11 cellular contexts compared by ENCODE assay signal in genomic region chr17:58308173-58308984, GRCh38. TPM values are rescaled to one million over a fixed set of nuclear protein-coding genes. Genes with fewer than 3 reads are reported as not detected.
DNase-seq lines count a peak whose midpoint lies in the region; ATAC-seq and TF ChIP-seq lines count a peak whose summit lies in the region.
"Had no signal": no experiment of that assay in that cellular context is flagged by ENCODE, and none has a peak within 500 bp of the region (broad histone marks: within the 10 kb centered on the region; RNA-seq: fewer than 3 reads in every experiment).

No MANE protein-coding gene starts in this region.

- no peak overlapping the region for H3K27ac ChIP-seq in left lung

- peaks cover 0 to 10% of the 10 kb centered on the region in 2 donors for H3K4me1 ChIP-seq in left lung

- H3K36me3 ChIP-seq in left lung: no peaks in the 10 kb centered on the region

- peak; percentile 10 for ATAC-seq in left lung
- ATAC-seq: mucosa of descending colon had no signal

- TF ChIP-seq CTCF in GM12873 (IDR thresholded peaks at IDR 0.05; ENCODE audit: insufficient read depth, low read depth, low read length, missing control alignments): peak; percentile 43
- peak; percentile 31 for TF ChIP-seq CTCF in astrocyte of the cerebellum (IDR thresholded peaks at IDR 0.05; ENCODE audit: low read depth, low read length, missing control alignments)
- no peak for TF ChIP-seq CTCF in left lung (IDR thresholded peaks at IDR 0.05)

- in situ Hi-C loops in ACHN (cut with HindIII; ENCODE audit: low pct_ligation_motif_present, low pct_unique_long_range_greater_than_20kb, low sequenced_read_pairs): no loop called here
- in situ Hi-C loops in astrocyte of the cerebellum (cut with HindIII; ENCODE audit: low sequenced_read_pairs): no loop called here

- peaks cover 0 to 4% of the 10 kb centered on the region in 2 donors for H3K27me3 ChIP-seq in left lung

- CTCF ChIA-PET in activated naive CD4-positive, alpha-beta T cell treated with anti-CD3 and anti-CD28 coated beads for 36 hours (lab: Charles Lee): interaction anchor here (1.0 to 1.7 kb wide), 4 partner anchors 9 to 109 kb away, joined by 3 to 8 read pairs (median 4); no protein-coding TSS in a partner anchor

- H3K36me3 Mint-ChIP-seq in activated naive CD4-positive, alpha-beta T cell treated with anti-CD3 and anti-CD28 coated beads for 36 hours (ENCODE audit: low read depth): peaks cover 3% of the 10 kb centered on the region
- H3K36me3 Mint-ChIP-seq: IgD-negative memory B cell had no signal

- H3K4me3 Mint-ChIP-seq in activated naive CD4-positive, alpha-beta T cell treated with anti-CD3 and anti-CD28 coated beads for 36 hours: no peak overlapping the region
- H3K4me3 Mint-ChIP-seq: IgD-negative memory B cell had no signal

- no peaks in the 10 kb centered on the region for H3K9me3 ChIP-seq in left lung
- H3K9me3 ChIP-seq: mucosa of descending colon had no signal

- no peaks in the 10 kb centered on the region for H3K27me3 Mint-ChIP-seq in activated naive CD4-positive, alpha-beta T cell treated with anti-CD3 and anti-CD28 coated beads for 36 hours (ENCODE audit: low read depth)
- H3K27me3 Mint-ChIP-seq: IgD-negative memory B cell had no signal

- intact Hi-C loops in left lung (cut with DNase I): no loop called here
- intact Hi-C loops in activated naive CD4-positive, alpha-beta T cell treated with anti-CD3 and anti-CD28 coated beads for 36 hours (cut with micrococcal nuclease): no loop called here

- no peaks in the 10 kb centered on the region for H3K9me3 Mint-ChIP-seq in activated naive CD4-positive, alpha-beta T cell treated with anti-CD3 and anti-CD28 coated beads for 36 hours
- H3K9me3 Mint-ChIP-seq: IgD-negative memory B cell had no signal

- H3K4me3 ChIP-seq in astrocyte of the cerebellum (ENCODE audit: low read depth, low read length) (no peak overlapping the region), left lung (no peak overlapping the region)
- H3K4me3 ChIP-seq: mucosa of descending colon had no signal

- no peak overlapping the region for H3K27ac Mint-ChIP-seq in activated naive CD4-positive, alpha-beta T cell treated with anti-CD3 and anti-CD28 coated beads for 36 hours
- H3K27ac Mint-ChIP-seq: IgD-negative memory B cell had no signal

- DNase-seq in ACHN (peak; percentile 8), astrocyte of the cerebellum (ENCODE audit: low read depth) (no peak), left lung (peak in 1 of 2 donors; percentile 83), NCI-H2107 treated with DMSO at 0.1 percent for 48 hours (lab: John Stamatoyannopoulos, UW; ENCODE audit: unreplicated experiment) (no peak), COLO829 (ENCODE audit: low spot score) (no peak)
- DNase-seq in stimulated activated CD4-positive, alpha-beta T cell treated with anti-CD3 and anti-CD28 coated beads, Interleukin-1b, Interleukin-23, amount 100 ng/mL, for 48 hours: no peak
- no peak for DNase-seq in activated naive CD4-positive, alpha-beta T cell treated with anti-CD3 and anti-CD28 coated beads for 36 hours
- DNase-seq: mucosa of descending colon, RPMI8226 had no signal

- no peaks in the 10 kb centered on the region for H3K4me1 Mint-ChIP-seq in activated naive CD4-positive, alpha-beta T cell treated with anti-CD3 and anti-CD28 coated beads for 36 hours (ENCODE audit: low read depth)

RNA-seq across cellular contexts. Expression of gene TSPOAP1, which starts 20.2 kb away (rescaled TPM):
- total RNA-seq in left lung: 10 to 100 TPM in 1 of 2 donors, 1 to 10 TPM in 1; 7.9 to 10.2 TPM
- 10 to 100 TPM; 18.5 to 20.0 TPM for total RNA-seq in activated naive CD4-positive, alpha-beta T cell treated with anti-CD3 and anti-CD28 coated beads for 36 hours

RNA-seq across cellular contexts. Expression of gene MPO, which starts 27.6 kb away (rescaled TPM):
- total RNA-seq in left lung: 1 to 10 TPM; 1.0 to 1.5 TPM
- not detected for total RNA-seq in activated naive CD4-positive, alpha-beta T cell treated with anti-CD3 and anti-CD28 coated beads for 36 hours

RNA-seq across cellular contexts. Expression of gene SUPT4H1, which starts 43.6 kb away (rescaled TPM):
- total RNA-seq in left lung: 10 to 100 TPM; 68.4 to 69.0 TPM
- total RNA-seq in activated naive CD4-positive, alpha-beta T cell treated with anti-CD3 and anti-CD28 coated beads for 36 hours: 10 to 100 TPM; 76.6 to 76.9 TPM

Comparison
In these comparisons a context has a peak if more than half of its experiments do, and no peak if none do; other contexts are left out.
1. CTCF ChIP-seq: peak in GM12873 (single experiment) and astrocyte of the cerebellum (single experiment); none in left lung (0 of 2).